ENCODE assay signal across 10 cellular contexts in the genomic region with DNA sequence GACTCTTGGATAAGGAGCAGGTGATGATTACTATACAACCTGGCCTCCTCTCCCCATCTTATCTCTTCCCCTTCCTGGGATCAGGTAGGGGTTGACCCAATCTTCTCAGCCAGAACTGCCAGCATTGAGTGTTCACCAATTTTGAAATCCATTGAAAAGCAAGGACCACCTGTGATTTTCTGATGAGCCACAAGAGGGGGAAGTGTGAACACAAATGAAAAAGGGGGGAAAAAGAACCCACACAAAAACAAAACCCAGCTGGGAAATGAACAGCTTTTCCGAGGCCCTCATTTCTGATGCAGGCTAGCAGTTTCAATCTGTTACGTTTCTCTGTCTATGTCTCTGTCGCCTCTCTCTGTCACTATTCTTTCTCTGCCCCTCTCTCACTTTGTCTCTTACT.
DNase-seq lines count a peak whose midpoint lies in the region; ATAC-seq, FAIRE-seq and TF ChIP-seq lines count a peak whose summit lies in the region.
"Had no signal": no experiment of that assay in that cellular context is flagged by ENCODE, and none has a peak within 500 bp of the region (broad histone marks: within the 10 kb centered on the region; RNA-seq: fewer than 3 reads in every experiment).

No MANE protein-coding gene starts in this region.

- H4K20me1 ChIP-seq in HepG2 (ENCODE audit: insufficient read depth, low read length): no peaks in the 10 kb centered on the region

- H3K9ac ChIP-seq in HepG2 (ENCODE audit: insufficient read depth, low read depth, low read length): no peak overlapping the region

- no peaks in the 10 kb centered on the region for H3K79me2 ChIP-seq in HepG2 (ENCODE audit: insufficient read depth, low read length)

- no TSS peak for BruUV-seq in HepG2 (replicated peaks; lab: Mats Ljungman, UMichigan)

- H3K36me3 ChIP-seq in RWPE2 (ENCODE audit: low read depth) (no peaks in the 10 kb centered on the region), HepG2 (replicated peaks in 1 of 2; ENCODE audit: control insufficient read depth in 1 of 2, insufficient read depth in 2 of 2, low read length in 2 of 2) (no peaks in the 10 kb centered on the region)

- H3K9me3 ChIP-seq in RWPE2 (ENCODE audit: severe bottlenecking) (no peaks in the 10 kb centered on the region), HepG2 (ENCODE audit: low read length) (no peaks in the 10 kb centered on the region)

- H3K27me3 ChIP-seq in RWPE2 (ENCODE audit: insufficient read depth, poor library complexity, severe bottlenecking) (peaks cover 6% of the 10 kb centered on the region), HepG2 (ENCODE audit: control insufficient read depth in 1 of 2, insufficient read depth in 2 of 2, low read length in 2 of 2) (no peaks in the 10 kb centered on the region)

- no peaks in the 10 kb centered on the region for H3K36me3 Mint-ChIP-seq in stimulated activated memory B cell treated with anti-CD40 and anti-IgM and Interleukin-4, amounts not matched to agents 10 μg/mL and 1 μg/mL and 100 μg/mL, for 72 hours
- no peaks in the 10 kb centered on the region for H3K36me3 Mint-ChIP-seq in stimulated activated naive B cell treated with anti-CD40 and anti-IgM and Interleukin-4, amounts not matched to agents 10 μg/mL and 1 μg/mL and 100 μg/mL, for 72 hours

- H3K4me1 ChIP-seq in RWPE2 (ENCODE audit: insufficient read depth, poor library complexity, severe bottlenecking) (no peaks in the 10 kb centered on the region), HepG2 (ENCODE audit: insufficient read depth, low read length) (no peaks in the 10 kb centered on the region)

- POLR2A ChIA-PET in HepG2 (lab: Yijun Ruan, JAX): no interaction called here

- H3K27ac Mint-ChIP-seq in stimulated activated memory B cell treated with anti-CD40 and anti-IgM and Interleukin-4, amounts not matched to agents 10 μg/mL and 1 μg/mL and 100 μg/mL, for 72 hours: no peak overlapping the region
- H3K27ac Mint-ChIP-seq in stimulated activated naive B cell treated with anti-CD40 and anti-IgM and Interleukin-4, amounts not matched to agents 10 μg/mL and 1 μg/mL and 100 μg/mL, for 72 hours: no peak overlapping the region

- H3K27ac ChIP-seq in RWPE2 (ENCODE audit: poor library complexity, severe bottlenecking): no peak overlapping the region
- no peak overlapping the region for H3K27ac ChIP-seq in HepG2 (ENCODE audit: extremely low read length, insufficient read depth, low read length)

- H3K4me2 ChIP-seq in HepG2 (ENCODE audit: low read depth, low read length): no peak overlapping the region

- no peaks in the 10 kb centered on the region for H3K9me3 Mint-ChIP-seq in stimulated activated memory B cell treated with anti-CD40 and anti-IgM and Interleukin-4, amounts not matched to agents 10 μg/mL and 1 μg/mL and 100 μg/mL, for 72 hours
- H3K9me3 Mint-ChIP-seq in stimulated activated naive B cell treated with anti-CD40 and anti-IgM and Interleukin-4, amounts not matched to agents 10 μg/mL and 1 μg/mL and 100 μg/mL, for 72 hours: no peaks in the 10 kb centered on the region

- 0% methylated on average over 3 of the region's 3 CpGs for WGBS in HepG2 (ENCODE audit: low lambda C conversion rate)

- H3K4me3 ChIP-seq in Jurkat, Clone E6-1 (ENCODE audit: low read length): no peak overlapping the region
- H3K4me3 ChIP-seq in RWPE2 (ENCODE audit: severe bottlenecking) (no peak overlapping the region), HepG2 (replicated peaks in 1 of 3; ENCODE audit: insufficient read depth in 1 of 3, low read depth in 2 of 3, low read length in 3 of 3) (no peak overlapping the region)

- peaks cover 35% of the 10 kb centered on the region for H3K27me3 Mint-ChIP-seq in stimulated activated memory B cell treated with anti-CD40 and anti-IgM and Interleukin-4, amounts not matched to agents 10 μg/mL and 1 μg/mL and 100 μg/mL, for 72 hours
- H3K27me3 Mint-ChIP-seq in stimulated activated naive B cell treated with anti-CD40 and anti-IgM and Interleukin-4, amounts not matched to agents 10 μg/mL and 1 μg/mL and 100 μg/mL, for 72 hours: peaks cover 25 to 26% of the 10 kb centered on the region in 2 donors

- TF ChIP-seq CTCF in RWPE2 (IDR thresholded peaks at IDR 0.05; ENCODE audit: poor library complexity, severe bottlenecking): peak; percentile 21
- TF ChIP-seq CTCF in HepG2 (CRISPR knock-in tag; IDR thresholded peaks at IDR 0.05): 0 out of 2 replicates have a peak, but pooled peaks have one; percentile 10

- FAIRE-seq in HepG2 (lab: Jason Lieb, UNC): no peak
- FAIRE-seq: GM18507 had no signal

- H3K4me1 Mint-ChIP-seq in stimulated activated memory B cell treated with anti-CD40 and anti-IgM and Interleukin-4, amounts not matched to agents 10 μg/mL and 1 μg/mL and 100 μg/mL, for 72 hours: no peaks in the 10 kb centered on the region
- no peaks in the 10 kb centered on the region for H3K4me1 Mint-ChIP-seq in stimulated activated naive B cell treated with anti-CD40 and anti-IgM and Interleukin-4, amounts not matched to agents 10 μg/mL and 1 μg/mL and 100 μg/mL, for 72 hours

- no peak for TF ChIP-seq RAD21 in HepG2 (CRISPR knock-in tag; IDR thresholded peaks at IDR 0.05)

- H2AFZ ChIP-seq in HepG2 (ENCODE audit: low read length): no peak overlapping the region

- TF ChIP-seq EP300 in HepG2 (IDR thresholded peaks at IDR 0.05; ENCODE audit: low read depth in 2 of 2, low read length in 2 of 2) (no peak), HepG2 (CRISPR knock-in tag; IDR thresholded peaks at IDR 0.05; ENCODE audit: borderline replicate concordance) (no peak)

- CTCF ChIA-PET in HepG2 (lab: Yijun Ruan, JAX; ENCODE audit: low intra/inter-chr PET ratio, low total read pairs): no interaction called here

- H3K4me3 Mint-ChIP-seq in stimulated activated memory B cell treated with anti-CD40 and anti-IgM and Interleukin-4, amounts not matched to agents 10 μg/mL and 1 μg/mL and 100 μg/mL, for 72 hours: no peak overlapping the region
- no peak overlapping the region for H3K4me3 Mint-ChIP-seq in stimulated activated naive B cell treated with anti-CD40 and anti-IgM and Interleukin-4, amounts not matched to agents 10 μg/mL and 1 μg/mL and 100 μg/mL, for 72 hours

- ATAC-seq in RWPE2 (ENCODE audit: low read depth) (no peak), HepG2 (no peak)
- ATAC-seq in stimulated activated memory B cell treated with anti-CD40 and anti-IgM and Interleukin-4, amounts not matched to agents 10 μg/mL and 1 μg/mL and 100 μg/mL, for 72 hours: no peak
- ATAC-seq in stimulated activated naive B cell treated with anti-CD40 and anti-IgM and Interleukin-4, amounts not matched to agents 10 μg/mL and 1 μg/mL and 100 μg/mL, for 72 hours (replicated peaks): no peak

- peak; percentile 5 for DNase-seq in Caki2 (ENCODE audit: low read depth)
- DNase-seq in Jurkat, Clone E6-1 (ENCODE audit: low read depth, low spot score): peak; percentile 9
- no peak for DNase-seq in RWPE2 (ENCODE audit: low spot score)
- no peak for DNase-seq in HepG2 (ENCODE audit: low spot score)
- DNase-seq in stimulated activated naive CD4-positive, alpha-beta T cell treated with Interleukin-2 at 50 U/mL for 16 hours (lab: John Stamatoyannopoulos, UW): no peak
- no peak for DNase-seq in stimulated activated naive B cell treated with anti-CD40 and anti-IgM and Interleukin-4, amounts not matched to agents 10 μg/mL and 1 μg/mL and 100 μg/mL, for 72 hours
- no peak for DNase-seq in 8988T
- DNase-seq: activated naive CD4-positive, alpha-beta T cell had no signal

- in situ Hi-C loops in Caki2 (cut with HindIII; ENCODE audit: low pct_unique_long_range_greater_than_20kb, low sequenced_read_pairs): no loop called here
- in situ Hi-C loops in HepG2 (cut with HindIII; ENCODE audit: extremely low pct_ligation_motif_present, low pct_unique_long_range_greater_than_20kb): no loop called here

- TF ChIP-seq POLR2A in HepG2 (IDR thresholded peaks at IDR 0.05; ENCODE audit: insufficient read depth in 1 of 2, low read depth in 2 of 2, low read length in 2 of 2): no peak

- intact Hi-C loops in HepG2 (cut with micrococcal nuclease; ENCODE audit: unreplicated experiment): no loop called here

TF ChIP-seq in HepG2, 621 proteins besides CTCF, POLR2A, EP300 and RAD21:
- TF ChIP-seq, protein P1, sequence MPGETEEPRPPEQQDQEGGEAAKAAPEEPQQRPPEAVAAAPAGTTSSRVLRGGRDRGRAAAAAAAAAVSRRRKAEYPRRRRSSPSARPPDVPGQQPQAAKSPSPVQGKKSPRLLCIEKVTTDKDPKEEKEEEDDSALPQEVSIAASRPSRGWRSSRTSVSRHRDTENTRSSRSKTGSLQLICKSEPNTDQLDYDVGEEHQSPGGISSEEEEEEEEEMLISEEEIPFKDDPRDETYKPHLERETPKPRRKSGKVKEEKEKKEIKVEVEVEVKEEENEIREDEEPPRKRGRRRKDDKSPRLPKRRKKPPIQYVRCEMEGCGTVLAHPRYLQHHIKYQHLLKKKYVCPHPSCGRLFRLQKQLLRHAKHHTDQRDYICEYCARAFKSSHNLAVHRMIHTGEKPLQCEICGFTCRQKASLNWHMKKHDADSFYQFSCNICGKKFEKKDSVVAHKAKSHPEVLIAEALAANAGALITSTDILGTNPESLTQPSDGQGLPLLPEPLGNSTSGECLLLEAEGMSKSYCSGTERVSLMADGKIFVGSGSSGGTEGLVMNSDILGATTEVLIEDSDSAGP (CRISPR knock-in tag; IDR thresholded peaks at IDR 0.05; ENCODE audit: borderline replicate concordance): no peak
- TF ChIP-seq STAG1 (CRISPR knock-in tag; IDR thresholded peaks at IDR 0.05): peak; percentile 20; the same call in 1 of the 2 replicates
- TF ChIP-seq ZIK1 (CRISPR knock-in tag; IDR thresholded peaks at IDR 0.05; ENCODE audit: borderline replicate concordance, low read depth): no peak
- no peak for TF ChIP-seq HOXA7 (CRISPR knock-in tag; IDR thresholded peaks at IDR 0.05)
- no peak for TF ChIP-seq ZFP82 (CRISPR knock-in tag; IDR thresholded peaks at IDR 0.05; ENCODE audit: borderline replicate concordance)
- TF ChIP-seq ZNF713 (CRISPR knock-in tag; IDR thresholded peaks at IDR 0.05): no peak
- TF ChIP-seq ZNF75D (CRISPR knock-in tag; IDR thresholded peaks at IDR 0.05; ENCODE audit: borderline replicate concordance): no peak
- no peak for TF ChIP-seq ZNF776 (CRISPR knock-in tag; IDR thresholded peaks at IDR 0.05)

Comparison
In these comparisons a context has a peak if more than half of its experiments do, and no peak if none do; other contexts are left out.
1. DNase-seq: peak in Caki2 (single experiment) and Jurkat, Clone E6-1 (single experiment); none in RWPE2 (single experiment), HepG2 (single experiment), stimulated activated naive CD4-positive, alpha-beta T cell treated with Interleukin-2 at 50 U/mL for 16 hours (single experiment), stimulated activated naive B cell treated with anti-CD40 and anti-IgM and Interleukin-4, amounts not matched to agents 10 μg/mL and 1 μg/mL and 100 μg/mL, for 72 hours (single experiment) and 8988T (single experiment).